9 cellular contexts compared by ENCODE assay signal in the genomic region with DNA sequence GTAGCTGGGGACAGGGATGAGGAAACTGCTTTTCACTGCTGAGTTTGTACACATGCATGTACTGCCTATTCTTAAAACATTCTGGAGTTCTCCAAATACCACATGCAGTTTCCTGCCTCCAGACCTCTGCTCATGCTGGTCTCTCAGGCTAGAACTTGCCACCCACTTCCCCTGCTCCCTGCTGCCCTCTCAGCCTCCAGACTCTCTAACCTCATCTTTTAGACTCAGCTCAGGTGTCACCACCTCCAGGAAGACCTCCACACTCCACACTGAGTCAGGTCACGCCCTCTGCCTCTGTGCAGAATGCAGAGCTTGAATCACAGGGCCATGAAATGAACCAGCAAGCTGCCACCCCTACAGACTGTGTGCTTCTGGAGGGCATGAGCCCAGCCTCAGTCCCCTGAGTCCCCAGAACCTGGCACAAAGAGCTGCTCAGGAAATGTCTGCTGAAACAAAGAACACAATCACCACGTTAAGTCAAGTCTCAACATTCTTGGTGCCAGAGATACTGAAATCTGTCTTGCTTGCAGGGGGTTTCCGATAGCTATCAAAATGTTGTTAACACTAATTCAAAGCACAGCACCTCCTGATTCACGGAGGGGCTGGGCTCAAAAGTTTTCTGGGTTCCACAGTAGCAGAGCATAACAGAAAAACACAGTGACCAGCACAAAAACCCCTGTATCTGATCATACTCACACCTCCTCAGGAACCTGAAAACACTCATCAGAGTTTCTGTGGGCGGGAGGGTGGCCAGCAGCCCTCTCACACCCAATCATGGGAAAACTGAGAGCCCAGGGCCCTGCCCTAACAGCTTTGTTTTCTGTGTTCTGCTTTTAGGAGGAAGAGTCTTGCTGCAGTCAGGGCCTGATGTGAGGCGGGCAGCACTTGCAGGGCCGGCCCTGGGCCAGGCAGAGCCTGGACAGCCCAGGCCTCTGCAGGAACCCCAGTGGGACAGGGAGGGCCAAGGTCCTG. TPM values are rescaled to one million over a fixed set of nuclear protein-coding genes. Genes with fewer than 3 reads are reported as not detected.
DNase-seq lines count a peak whose midpoint lies in the region; ATAC-seq, FAIRE-seq and TF ChIP-seq lines count a peak whose summit lies in the region.
"Had no signal": no experiment of that assay in that cellular context is flagged by ENCODE, and none has a peak within 500 bp of the region (broad histone marks: within the 10 kb centered on the region; RNA-seq: fewer than 3 reads in every experiment).

No MANE protein-coding gene starts in this region.

- no peaks in the 10 kb centered on the region for H3K9me3 ChIP-seq in T-helper 17 cell (ENCODE audit: control insufficient read depth, low read length, poor library complexity, severe bottlenecking)
- no peaks in the 10 kb centered on the region for H3K9me3 ChIP-seq in colonic mucosa
- no peaks in the 10 kb centered on the region for H3K9me3 ChIP-seq in neutrophil
- H3K9me3 ChIP-seq: pancreas had no signal

- peak overlapping the region; percentile 99 for H3K27ac Mint-ChIP-seq in T-helper 17 cell

- H3K4me1 Mint-ChIP-seq in T-helper 17 cell = peaks cover 73% of the 10 kb centered on the region

- no peaks in the 10 kb centered on the region for H3K27me3 Mint-ChIP-seq in T-helper 17 cell

- H3K4me3 ChIP-seq in colonic mucosa (no peak overlapping the region), neutrophil (ENCODE audit: low read depth in 1 of 2, low read length in 1 of 2) (peak overlapping the region in 1 of 2 experiments; percentile 19)
- H3K4me3 ChIP-seq: pancreas had no signal

- H3K36me3 ChIP-seq in colonic mucosa = no peaks in the 10 kb centered on the region
- H3K36me3 ChIP-seq in neutrophil = peaks cover 6% of the 10 kb centered on the region
- H3K36me3 ChIP-seq: pancreas had no signal

- no peak for DNase-seq in T-helper 17 cell
- DNase-seq in colonic mucosa = no peak
- DNase-seq in RCC 7860 (ENCODE audit: low spot score) = no peak
- no peak for DNase-seq in NCI-H2081 treated with DMSO at 0.1 percent for 48 hours (lab: John Stamatoyannopoulos, UW)
- DNase-seq in COLO668 (lab: John Stamatoyannopoulos, UW; ENCODE audit: unreplicated experiment) = no peak

- peaks cover 63% of the 10 kb centered on the region for H3K4me1 ChIP-seq in colonic mucosa
- peaks cover 76 to 80% of the 10 kb centered on the region in 2 experiments for H3K4me1 ChIP-seq in neutrophil (ENCODE audit: control insufficient read depth in 1 of 2, insufficient read depth in 1 of 2, low read depth in 1 of 2, low read length in 1 of 2)

- H3K27ac ChIP-seq in colonic mucosa (peak overlapping the region; percentile 67), neutrophil (peak overlapping the region; percentile 99)

- intact Hi-C loops in colonic mucosa (cut with DNase I) = no loop called here

- ATAC-seq in GM19025 (IDR thresholded peaks at IDR 0.05; ENCODE audit: low read depth, unreplicated experiment) (peak; percentile 71), HG02973 (IDR thresholded peaks at IDR 0.05; ENCODE audit: unreplicated experiment) (peak; percentile 62), T-helper 17 cell (peak; percentile 54)

- no peak for TF ChIP-seq CTCF in colonic mucosa (IDR thresholded peaks at IDR 0.05)
- no peak for TF ChIP-seq CTCF in neutrophil (IDR thresholded peaks at IDR 0.05)

- no peak for FAIRE-seq in RCC 7860 (lab: Jason Lieb, UNC)
- FAIRE-seq: pancreas had no signal

- peak overlapping the region; percentile 89 for H3K4me3 Mint-ChIP-seq in T-helper 17 cell

- no peaks in the 10 kb centered on the region for H3K36me3 Mint-ChIP-seq in T-helper 17 cell (ENCODE audit: low read depth)

- peak overlapping the region; percentile 61 to 76 for H3K9ac ChIP-seq in colonic mucosa (ENCODE audit: low read depth in 2 of 2, low read length in 2 of 2)

- no peaks in the 10 kb centered on the region for H3K27me3 ChIP-seq in colonic mucosa
- no peaks in the 10 kb centered on the region for H3K27me3 ChIP-seq in neutrophil
- H3K27me3 ChIP-seq: pancreas had no signal

RNA-seq across cellular contexts. Expression of a gene that starts 21.1 kb away (rescaled TPM):
- total RNA-seq in T-helper 17 cell (10 to 100 TPM; 68.5 to 69.2 TPM), colonic mucosa (10 to 100 TPM; 43.3 to 45.2 TPM)
